Comparison of ENCODE assay signal across 8 cellular contexts in the genomic region with DNA sequence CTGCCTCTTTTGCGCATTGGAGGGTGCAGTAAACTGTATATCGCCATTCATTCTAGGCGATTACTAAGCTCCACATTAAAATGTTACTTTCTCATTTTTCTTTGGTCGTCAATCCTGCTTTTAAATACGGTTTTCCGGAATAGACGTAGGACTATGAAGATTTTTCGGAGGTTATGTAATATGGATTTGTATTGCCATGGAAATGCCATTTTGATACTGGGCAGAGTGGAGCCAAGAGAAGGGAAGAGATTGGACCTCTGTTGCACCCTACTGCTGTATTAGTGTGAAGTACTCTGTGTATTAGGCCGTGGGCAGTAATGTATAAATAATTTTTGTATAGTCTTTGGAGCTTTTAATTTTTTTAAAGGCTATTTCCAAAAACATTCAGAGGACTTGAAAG. TPM values are rescaled to one million over a fixed set of nuclear protein-coding genes. Genes with fewer than 3 reads are reported as not detected.
A peak's percentile ranks its signal among the peaks of the same experiment; 100 is the strongest.
DNase-seq lines count a peak whose midpoint lies in the region; ATAC-seq and TF ChIP-seq lines count a peak whose summit lies in the region.

No MANE protein-coding gene starts in this region.

- H3K36me3 Mint-ChIP-seq in CD4-positive, alpha-beta T cell (ENCODE audit: low read depth) = peaks cover 37% of the 10 kb centered on the region

- H3K4me3 Mint-ChIP-seq in CD4-positive, alpha-beta T cell = no peak overlapping the region

- POLR2A ChIA-PET in CD4-positive, alpha-beta T cell (lab: Charles Lee) = interaction anchor here (1.0 to 3.6 kb wide), 19 partner anchors 8 to 1739 kb away, joined by 3 to 111 read pairs (median 7); a partner anchor contains a TSS

- TF ChIP-seq CTCF in CD4-positive, alpha-beta T cell (IDR thresholded peaks at IDR 0.05) = no peak
- no peak for TF ChIP-seq CTCF in coronary artery (IDR thresholded peaks at IDR 0.05)

- H3K4me1 Mint-ChIP-seq in CD4-positive, alpha-beta T cell (ENCODE audit: low read depth) = peaks cover 45% of the 10 kb centered on the region

- no peaks in the 10 kb centered on the region for H3K9me3 ChIP-seq in CD4-positive, alpha-beta T cell (ENCODE audit: control insufficient read depth, low read length)

- H3K27me3 Mint-ChIP-seq in CD4-positive, alpha-beta T cell = no peaks in the 10 kb centered on the region

- intact Hi-C loops in CD4-positive, alpha-beta T cell (cut with DNase I, micrococcal nuclease) = loop anchor here (2.0 to 10.0 kb wide), 4 partner anchors 77 to 1025 kb away; a partner anchor contains a TSS

- CTCF ChIA-PET in CD4-positive, alpha-beta T cell (lab: Charles Lee) = interaction anchor here (1.9 kb wide), 1 partner anchor 32 kb away, joined by 7 read pairs; a partner anchor contains a TSS

- peak overlapping the region; percentile 78 for H3K27ac ChIP-seq in CD4-positive, alpha-beta T cell (ENCODE audit: low read depth, low read length)
- peak overlapping the region; percentile 84 to 95 for H3K27ac ChIP-seq in coronary artery

- H3K9me3 Mint-ChIP-seq in CD4-positive, alpha-beta T cell = no peaks in the 10 kb centered on the region

- no peak for DNase-seq in CD4-positive, alpha-beta T cell
- DNase-seq in Kasumi-1 (lab: John Stamatoyannopoulos, UW) (peak; percentile 22 to 28), coronary artery (ENCODE audit: low spot score) (no peak), myocyte (ENCODE audit: low read depth) (peak; percentile 31), GF-D8 (lab: John Stamatoyannopoulos, UW) (no peak)
- DNase-seq in activated naive CD4-positive, alpha-beta T cell treated with anti-CD3 and anti-CD28 coated beads, Interleukin-2, amount 50 U/mL, for 16 hours = no peak

- ATAC-seq in CD4-positive, alpha-beta T cell (ENCODE audit: poor library complexity) = no peak
- ATAC-seq in HG03175 (IDR thresholded peaks at IDR 0.05; ENCODE audit: unreplicated experiment) (no peak), HG02973 (IDR thresholded peaks at IDR 0.05; ENCODE audit: unreplicated experiment) (no peak)

- H3K27me3 ChIP-seq in CD4-positive, alpha-beta T cell (ENCODE audit: control insufficient read depth, insufficient read depth, low read length) = no peaks in the 10 kb centered on the region

- peak overlapping the region; percentile 89 for H3K4me3 ChIP-seq in coronary artery

- H3K27ac Mint-ChIP-seq in CD4-positive, alpha-beta T cell = no peak overlapping the region

RNA-seq across cellular contexts. Expression of a gene that starts 1.0 kb away (rescaled TPM):
- total RNA-seq in CD4-positive, alpha-beta T cell = 100 to 1,000 TPM; 157 to 161 TPM
- 52.0 and 55.8 TPM in 2 replicates for total RNA-seq in myocyte
- 29.0 TPM for polyA plus RNA-seq in myocyte (2012)

RNA-seq across cellular contexts. Expression of a gene that starts 32.4 kb away (rescaled TPM):
- total RNA-seq in CD4-positive, alpha-beta T cell = 10 to 100 TPM in 1 of 2 experiments, 1 to 10 TPM in 1; 9.3 to 10.9 TPM
- total RNA-seq in myocyte = 17.0 and 29.1 TPM in 2 replicates
- polyA plus RNA-seq in myocyte (2012) = 27.4 TPM

Comparison
In these comparisons a context has a peak if more than half of its experiments do, and no peak if none do; other contexts are left out.
1. DNase-seq: peak in Kasumi-1 (2 of 2) and myocyte (single experiment); none in CD4-positive, alpha-beta T cell (0 of 10), coronary artery (single experiment), GF-D8 (single experiment) and activated naive CD4-positive, alpha-beta T cell treated with anti-CD3 and anti-CD28 coated beads, Interleukin-2, amount 50 U/mL, for 16 hours (single experiment).